In the genomic region with DNA sequence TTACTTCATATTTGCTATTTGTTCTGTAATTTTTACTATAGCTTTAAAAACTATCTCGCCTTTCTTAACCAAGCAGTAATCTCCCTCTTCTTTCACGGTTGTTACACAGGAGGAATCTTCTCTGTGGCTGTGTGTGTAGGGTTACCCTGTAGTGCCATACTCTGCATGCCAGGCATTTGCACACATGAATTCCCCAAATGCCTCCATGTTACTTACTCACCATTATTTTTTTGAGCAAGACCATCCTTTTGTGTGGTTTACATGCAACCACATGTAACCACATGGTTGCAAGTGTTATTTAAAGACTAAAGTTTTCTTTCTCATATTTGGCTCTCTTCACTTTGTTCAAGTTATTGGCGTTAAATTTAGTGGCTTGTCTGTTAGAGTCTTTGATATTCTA, we compare ENCODE assay signal across 1 cellular context.
TF ChIP-seq lines count a peak whose summit lies in the region.

No MANE protein-coding gene starts in this region.

TF ChIP-seq in GM12878, 131 proteins besides CTCF, POLR2A, EP300 and RAD21 (continued from another document and continues in another):
- no peak for TF ChIP-seq PML (IDR thresholded peaks at IDR 0.05; ENCODE audit: low read length)
- 0 out of 2 replicates have a peak, but pooled peaks have one; percentile 70 for TF ChIP-seq MEF2A (IDR thresholded peaks at IDR 0.05; ENCODE audit: insufficient read depth, low read depth, low read length)
- no peak for TF ChIP-seq NR2C2 (IDR thresholded peaks at IDR 0.05; ENCODE audit: borderline replicate concordance, control insufficient read depth, insufficient read length, low read depth)
- TF ChIP-seq ZBED1 (IDR thresholded peaks at IDR 0.05; ENCODE audit: borderline replicate concordance), result no peak
- peak in 1 of 2 experiments; percentile 25; a peak in 1 of 4 replicates for TF ChIP-seq ETV6 (conservative IDR thresholded peaks at IDR 0.05 in 1 of 2, IDR thresholded peaks at IDR 0.05 in 1 of 2; ENCODE audit: borderline replicate concordance in 1 of 2, low read depth in 1 of 2)
- 0 out of 2 replicates have a peak, but pooled peaks have one; percentile 41 for TF ChIP-seq IRF4 (IDR thresholded peaks at IDR 0.05; ENCODE audit: low read depth, low read length)
- TF ChIP-seq, protein P1, sequence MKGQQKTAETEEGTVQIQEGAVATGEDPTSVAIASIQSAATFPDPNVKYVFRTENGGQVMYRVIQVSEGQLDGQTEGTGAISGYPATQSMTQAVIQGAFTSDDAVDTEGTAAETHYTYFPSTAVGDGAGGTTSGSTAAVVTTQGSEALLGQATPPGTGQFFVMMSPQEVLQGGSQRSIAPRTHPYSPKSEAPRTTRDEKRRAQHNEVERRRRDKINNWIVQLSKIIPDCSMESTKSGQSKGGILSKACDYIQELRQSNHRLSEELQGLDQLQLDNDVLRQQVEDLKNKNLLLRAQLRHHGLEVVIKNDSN (IDR thresholded peaks at IDR 0.05; ENCODE audit: borderline replicate concordance, extremely low read length, insufficient read depth, low read depth, low read length), result no peak
- TF ChIP-seq, protein P2, sequence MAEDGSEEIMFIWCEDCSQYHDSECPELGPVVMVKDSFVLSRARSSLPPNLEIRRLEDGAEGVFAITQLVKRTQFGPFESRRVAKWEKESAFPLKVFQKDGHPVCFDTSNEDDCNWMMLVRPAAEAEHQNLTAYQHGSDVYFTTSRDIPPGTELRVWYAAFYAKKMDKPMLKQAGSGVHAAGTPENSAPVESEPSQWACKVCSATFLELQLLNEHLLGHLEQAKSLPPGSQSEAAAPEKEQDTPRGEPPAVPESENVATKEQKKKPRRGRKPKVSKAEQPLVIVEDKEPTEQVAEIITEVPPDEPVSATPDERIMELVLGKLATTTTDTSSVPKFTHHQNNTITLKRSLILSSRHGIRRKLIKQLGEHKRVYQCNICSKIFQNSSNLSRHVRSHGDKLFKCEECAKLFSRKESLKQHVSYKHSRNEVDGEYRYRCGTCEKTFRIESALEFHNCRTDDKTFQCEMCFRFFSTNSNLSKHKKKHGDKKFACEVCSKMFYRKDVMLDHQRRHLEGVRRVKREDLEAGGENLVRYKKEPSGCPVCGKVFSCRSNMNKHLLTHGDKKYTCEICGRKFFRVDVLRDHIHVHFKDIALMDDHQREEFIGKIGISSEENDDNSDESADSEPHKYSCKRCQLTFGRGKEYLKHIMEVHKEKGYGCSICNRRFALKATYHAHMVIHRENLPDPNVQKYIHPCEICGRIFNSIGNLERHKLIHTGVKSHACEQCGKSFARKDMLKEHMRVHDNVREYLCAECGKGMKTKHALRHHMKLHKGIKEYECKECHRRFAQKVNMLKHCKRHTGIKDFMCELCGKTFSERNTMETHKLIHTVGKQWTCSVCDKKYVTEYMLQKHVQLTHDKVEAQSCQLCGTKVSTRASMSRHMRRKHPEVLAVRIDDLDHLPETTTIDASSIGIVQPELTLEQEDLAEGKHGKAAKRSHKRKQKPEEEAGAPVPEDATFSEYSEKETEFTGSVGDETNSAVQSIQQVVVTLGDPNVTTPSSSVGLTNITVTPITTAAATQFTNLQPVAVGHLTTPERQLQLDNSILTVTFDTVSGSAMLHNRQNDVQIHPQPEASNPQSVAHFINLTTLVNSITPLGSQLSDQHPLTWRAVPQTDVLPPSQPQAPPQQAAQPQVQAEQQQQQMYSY (CRISPR knock-in tag; IDR thresholded peaks at IDR 0.05), result no peak
- no peak for TF ChIP-seq NRF1 (conservative IDR thresholded peaks at IDR 0.05; ENCODE audit: low read depth, low read length)
- no peak for TF ChIP-seq KAT2A (conservative IDR thresholded peaks at IDR 0.05; ENCODE audit: control insufficient read depth, low read depth, low read length)
- no peak for TF ChIP-seq ZNF384 (IDR thresholded peaks at IDR 0.05; ENCODE audit: borderline replicate concordance, low read depth, low read length)
- TF ChIP-seq EGR1 (IDR thresholded peaks at IDR 0.05; ENCODE audit: borderline replicate concordance in 1 of 2, low read depth in 2 of 2, low read length in 2 of 2), result no peak
- no peak for TF ChIP-seq TARDBP (IDR thresholded peaks at IDR 0.05; ENCODE audit: borderline replicate concordance)
- TF ChIP-seq SIN3A (IDR thresholded peaks at IDR 0.05; ENCODE audit: low read depth, low read length), result no peak
- TF ChIP-seq GABPA (IDR thresholded peaks at IDR 0.05; ENCODE audit: low read depth), result no peak
- TF ChIP-seq MTA3 (IDR thresholded peaks at IDR 0.05; ENCODE audit: borderline replicate concordance, low read length), result peak; percentile 73; the same call in 1 of the 2 replicates
- TF ChIP-seq, protein P3, sequence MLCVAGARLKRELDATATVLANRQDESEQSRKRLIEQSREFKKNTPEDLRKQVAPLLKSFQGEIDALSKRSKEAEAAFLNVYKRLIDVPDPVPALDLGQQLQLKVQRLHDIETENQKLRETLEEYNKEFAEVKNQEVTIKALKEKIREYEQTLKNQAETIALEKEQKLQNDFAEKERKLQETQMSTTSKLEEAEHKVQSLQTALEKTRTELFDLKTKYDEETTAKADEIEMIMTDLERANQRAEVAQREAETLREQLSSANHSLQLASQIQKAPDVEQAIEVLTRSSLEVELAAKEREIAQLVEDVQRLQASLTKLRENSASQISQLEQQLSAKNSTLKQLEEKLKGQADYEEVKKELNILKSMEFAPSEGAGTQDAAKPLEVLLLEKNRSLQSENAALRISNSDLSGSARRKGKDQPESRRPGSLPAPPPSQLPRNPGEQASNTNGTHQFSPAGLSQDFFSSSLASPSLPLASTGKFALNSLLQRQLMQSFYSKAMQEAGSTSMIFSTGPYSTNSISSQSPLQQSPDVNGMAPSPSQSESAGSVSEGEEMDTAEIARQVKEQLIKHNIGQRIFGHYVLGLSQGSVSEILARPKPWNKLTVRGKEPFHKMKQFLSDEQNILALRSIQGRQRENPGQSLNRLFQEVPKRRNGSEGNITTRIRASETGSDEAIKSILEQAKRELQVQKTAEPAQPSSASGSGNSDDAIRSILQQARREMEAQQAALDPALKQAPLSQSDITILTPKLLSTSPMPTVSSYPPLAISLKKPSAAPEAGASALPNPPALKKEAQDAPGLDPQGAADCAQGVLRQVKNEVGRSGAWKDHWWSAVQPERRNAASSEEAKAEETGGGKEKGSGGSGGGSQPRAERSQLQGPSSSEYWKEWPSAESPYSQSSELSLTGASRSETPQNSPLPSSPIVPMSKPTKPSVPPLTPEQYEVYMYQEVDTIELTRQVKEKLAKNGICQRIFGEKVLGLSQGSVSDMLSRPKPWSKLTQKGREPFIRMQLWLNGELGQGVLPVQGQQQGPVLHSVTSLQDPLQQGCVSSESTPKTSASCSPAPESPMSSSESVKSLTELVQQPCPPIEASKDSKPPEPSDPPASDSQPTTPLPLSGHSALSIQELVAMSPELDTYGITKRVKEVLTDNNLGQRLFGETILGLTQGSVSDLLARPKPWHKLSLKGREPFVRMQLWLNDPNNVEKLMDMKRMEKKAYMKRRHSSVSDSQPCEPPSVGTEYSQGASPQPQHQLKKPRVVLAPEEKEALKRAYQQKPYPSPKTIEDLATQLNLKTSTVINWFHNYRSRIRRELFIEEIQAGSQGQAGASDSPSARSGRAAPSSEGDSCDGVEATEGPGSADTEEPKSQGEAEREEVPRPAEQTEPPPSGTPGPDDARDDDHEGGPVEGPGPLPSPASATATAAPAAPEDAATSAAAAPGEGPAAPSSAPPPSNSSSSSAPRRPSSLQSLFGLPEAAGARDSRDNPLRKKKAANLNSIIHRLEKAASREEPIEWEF (IDR thresholded peaks at IDR 0.05; ENCODE audit: insufficient replicate concordance, low read depth, low read length), result no peak
- TF ChIP-seq TCF12 (IDR thresholded peaks at IDR 0.05; ENCODE audit: low read depth, low read length), result no peak
- no peak for TF ChIP-seq KDM1A (IDR thresholded peaks at IDR 0.05; ENCODE audit: borderline replicate concordance)
- TF ChIP-seq, protein P4, sequence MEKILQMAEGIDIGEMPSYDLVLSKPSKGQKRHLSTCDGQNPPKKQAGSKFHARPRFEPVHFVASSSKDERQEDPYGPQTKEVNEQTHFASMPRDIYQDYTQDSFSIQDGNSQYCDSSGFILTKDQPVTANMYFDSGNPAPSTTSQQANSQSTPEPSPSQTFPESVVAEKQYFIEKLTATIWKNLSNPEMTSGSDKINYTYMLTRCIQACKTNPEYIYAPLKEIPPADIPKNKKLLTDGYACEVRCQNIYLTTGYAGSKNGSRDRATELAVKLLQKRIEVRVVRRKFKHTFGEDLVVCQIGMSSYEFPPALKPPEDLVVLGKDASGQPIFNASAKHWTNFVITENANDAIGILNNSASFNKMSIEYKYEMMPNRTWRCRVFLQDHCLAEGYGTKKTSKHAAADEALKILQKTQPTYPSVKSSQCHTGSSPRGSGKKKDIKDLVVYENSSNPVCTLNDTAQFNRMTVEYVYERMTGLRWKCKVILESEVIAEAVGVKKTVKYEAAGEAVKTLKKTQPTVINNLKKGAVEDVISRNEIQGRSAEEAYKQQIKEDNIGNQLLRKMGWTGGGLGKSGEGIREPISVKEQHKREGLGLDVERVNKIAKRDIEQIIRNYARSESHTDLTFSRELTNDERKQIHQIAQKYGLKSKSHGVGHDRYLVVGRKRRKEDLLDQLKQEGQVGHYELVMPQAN (conservative IDR thresholded peaks at IDR 0.05), result no peak
- TF ChIP-seq, protein P5, sequence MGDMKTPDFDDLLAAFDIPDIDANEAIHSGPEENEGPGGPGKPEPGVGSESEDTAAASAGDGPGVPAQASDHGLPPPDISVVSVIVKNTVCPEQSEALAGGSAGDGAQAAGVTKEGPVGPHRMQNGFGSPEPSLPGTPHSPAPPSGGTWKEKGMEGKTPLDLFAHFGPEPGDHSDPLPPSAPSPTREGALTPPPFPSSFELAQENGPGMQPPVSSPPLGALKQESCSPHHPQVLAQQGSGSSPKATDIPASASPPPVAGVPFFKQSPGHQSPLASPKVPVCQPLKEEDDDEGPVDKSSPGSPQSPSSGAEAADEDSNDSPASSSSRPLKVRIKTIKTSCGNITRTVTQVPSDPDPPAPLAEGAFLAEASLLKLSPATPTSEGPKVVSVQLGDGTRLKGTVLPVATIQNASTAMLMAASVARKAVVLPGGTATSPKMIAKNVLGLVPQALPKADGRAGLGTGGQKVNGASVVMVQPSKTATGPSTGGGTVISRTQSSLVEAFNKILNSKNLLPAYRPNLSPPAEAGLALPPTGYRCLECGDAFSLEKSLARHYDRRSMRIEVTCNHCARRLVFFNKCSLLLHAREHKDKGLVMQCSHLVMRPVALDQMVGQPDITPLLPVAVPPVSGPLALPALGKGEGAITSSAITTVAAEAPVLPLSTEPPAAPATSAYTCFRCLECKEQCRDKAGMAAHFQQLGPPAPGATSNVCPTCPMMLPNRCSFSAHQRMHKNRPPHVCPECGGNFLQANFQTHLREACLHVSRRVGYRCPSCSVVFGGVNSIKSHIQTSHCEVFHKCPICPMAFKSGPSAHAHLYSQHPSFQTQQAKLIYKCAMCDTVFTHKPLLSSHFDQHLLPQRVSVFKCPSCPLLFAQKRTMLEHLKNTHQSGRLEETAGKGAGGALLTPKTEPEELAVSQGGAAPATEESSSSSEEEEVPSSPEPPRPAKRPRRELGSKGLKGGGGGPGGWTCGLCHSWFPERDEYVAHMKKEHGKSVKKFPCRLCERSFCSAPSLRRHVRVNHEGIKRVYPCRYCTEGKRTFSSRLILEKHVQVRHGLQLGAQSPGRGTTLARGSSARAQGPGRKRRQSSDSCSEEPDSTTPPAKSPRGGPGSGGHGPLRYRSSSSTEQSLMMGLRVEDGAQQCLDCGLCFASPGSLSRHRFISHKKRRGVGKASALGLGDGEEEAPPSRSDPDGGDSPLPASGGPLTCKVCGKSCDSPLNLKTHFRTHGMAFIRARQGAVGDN (IDR thresholded peaks at IDR 0.05), result no peak
- no peak; the same call in 1 of the 2 replicates for TF ChIP-seq FOXM1 (IDR thresholded peaks at IDR 0.05; ENCODE audit: low read depth, low read length)
- no peak for TF ChIP-seq ATF7 (IDR thresholded peaks at IDR 0.05; ENCODE audit: low read depth)
- no peak for TF ChIP-seq PAX5 (IDR thresholded peaks at IDR 0.05; ENCODE audit: borderline replicate concordance, low read depth, low read length)
- TF ChIP-seq SPI1 (IDR thresholded peaks at IDR 0.05; ENCODE audit: borderline replicate concordance, insufficient read depth, low read depth, low read length), result no peak
- TF ChIP-seq, protein P6, sequence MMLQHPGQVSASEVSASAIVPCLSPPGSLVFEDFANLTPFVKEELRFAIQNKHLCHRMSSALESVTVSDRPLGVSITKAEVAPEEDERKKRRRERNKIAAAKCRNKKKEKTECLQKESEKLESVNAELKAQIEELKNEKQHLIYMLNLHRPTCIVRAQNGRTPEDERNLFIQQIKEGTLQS (IDR thresholded peaks at IDR 0.05; ENCODE audit: borderline replicate concordance, extremely low read depth, low read depth, low read length), result no peak
- TF ChIP-seq, protein P7, sequence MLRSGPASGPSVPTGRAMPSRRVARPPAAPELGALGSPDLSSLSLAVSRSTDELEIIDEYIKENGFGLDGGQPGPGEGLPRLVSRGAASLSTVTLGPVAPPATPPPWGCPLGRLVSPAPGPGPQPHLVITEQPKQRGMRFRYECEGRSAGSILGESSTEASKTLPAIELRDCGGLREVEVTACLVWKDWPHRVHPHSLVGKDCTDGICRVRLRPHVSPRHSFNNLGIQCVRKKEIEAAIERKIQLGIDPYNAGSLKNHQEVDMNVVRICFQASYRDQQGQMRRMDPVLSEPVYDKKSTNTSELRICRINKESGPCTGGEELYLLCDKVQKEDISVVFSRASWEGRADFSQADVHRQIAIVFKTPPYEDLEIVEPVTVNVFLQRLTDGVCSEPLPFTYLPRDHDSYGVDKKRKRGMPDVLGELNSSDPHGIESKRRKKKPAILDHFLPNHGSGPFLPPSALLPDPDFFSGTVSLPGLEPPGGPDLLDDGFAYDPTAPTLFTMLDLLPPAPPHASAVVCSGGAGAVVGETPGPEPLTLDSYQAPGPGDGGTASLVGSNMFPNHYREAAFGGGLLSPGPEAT (IDR thresholded peaks at IDR 0.05; ENCODE audit: low read depth), result peak; percentile 39; the same call in 1 of the 2 replicates
- TF ChIP-seq MYB (IDR thresholded peaks at IDR 0.05; ENCODE audit: borderline replicate concordance, low read depth, low read length), result no peak
- no peak for TF ChIP-seq CREM (IDR thresholded peaks at IDR 0.05; ENCODE audit: low read depth)
- TF ChIP-seq NBN (IDR thresholded peaks at IDR 0.05), result no peak
- TF ChIP-seq ZNF217 (IDR thresholded peaks at IDR 0.05), result no peak
- TF ChIP-seq ZNF207 (IDR thresholded peaks at IDR 0.05; ENCODE audit: borderline replicate concordance), result no peak
- no peak for TF ChIP-seq FOXK2 (IDR thresholded peaks at IDR 0.05)
- TF ChIP-seq, protein P8, sequence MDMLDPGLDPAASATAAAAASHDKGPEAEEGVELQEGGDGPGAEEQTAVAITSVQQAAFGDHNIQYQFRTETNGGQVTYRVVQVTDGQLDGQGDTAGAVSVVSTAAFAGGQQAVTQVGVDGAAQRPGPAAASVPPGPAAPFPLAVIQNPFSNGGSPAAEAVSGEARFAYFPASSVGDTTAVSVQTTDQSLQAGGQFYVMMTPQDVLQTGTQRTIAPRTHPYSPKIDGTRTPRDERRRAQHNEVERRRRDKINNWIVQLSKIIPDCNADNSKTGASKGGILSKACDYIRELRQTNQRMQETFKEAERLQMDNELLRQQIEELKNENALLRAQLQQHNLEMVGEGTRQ (IDR thresholded peaks at IDR 0.05; ENCODE audit: borderline replicate concordance, low read depth, low read length), result no peak
- TF ChIP-seq ZNF24 (IDR thresholded peaks at IDR 0.05), result no peak
- TF ChIP-seq WRNIP1 (IDR thresholded peaks at IDR 0.05; ENCODE audit: borderline replicate concordance, low read depth, low read length), result no peak
- TF ChIP-seq NFIC (IDR thresholded peaks at IDR 0.05; ENCODE audit: low read depth, low read length), result peak; percentile 82
- TF ChIP-seq PAX8 (IDR thresholded peaks at IDR 0.05), result no peak
- peak; percentile 61 for TF ChIP-seq JUNB (IDR thresholded peaks at IDR 0.05)
